In genomic region chr2:20048488-20049443, GRCh38 we compare ENCODE assay signal across 1 cellular context.
TF ChIP-seq lines count a peak whose summit lies in the region.

No MANE protein-coding gene starts in this region.

TF ChIP-seq in H1, 55 proteins besides CTCF, POLR2A, EP300 and RAD21:
- no peak for TF ChIP-seq RXRA (IDR thresholded peaks at IDR 0.05; ENCODE audit: insufficient read depth, low read depth, low read length)
- no peak for TF ChIP-seq TAF7 (optimal IDR thresholded peaks at IDR 0.05; ENCODE audit: borderline replicate concordance, low read depth, low read length)
- TF ChIP-seq RFX5 (IDR thresholded peaks at IDR 0.05; ENCODE audit: borderline replicate concordance, low read depth, low read length): no peak
- no peak for TF ChIP-seq GTF2F1 (IDR thresholded peaks at IDR 0.05; ENCODE audit: borderline replicate concordance, low read depth, low read length)
- no peak for TF ChIP-seq HDAC6 (IDR thresholded peaks at IDR 0.05; ENCODE audit: low read depth, low read length)
- TF ChIP-seq POU5F1 (IDR thresholded peaks at IDR 0.05; ENCODE audit: low read depth, low read length): no peak
- no peak for TF ChIP-seq YY1 (IDR thresholded peaks at IDR 0.05; ENCODE audit: low read depth, low read length)
- TF ChIP-seq SP4 (IDR thresholded peaks at IDR 0.05; ENCODE audit: low read length): no peak
- no peak for TF ChIP-seq SP2 (IDR thresholded peaks at IDR 0.05; ENCODE audit: low read length)
- no peak for TF ChIP-seq ASH2L (IDR thresholded peaks at IDR 0.05; ENCODE audit: low read length)
- no peak for TF ChIP-seq MAX (IDR thresholded peaks at IDR 0.05)
- no peak for TF ChIP-seq ATF2 (IDR thresholded peaks at IDR 0.05; ENCODE audit: low read length)
- no peak for TF ChIP-seq NANOG (IDR thresholded peaks at IDR 0.05; ENCODE audit: insufficient read depth, low read depth, low read length, poor library complexity, severe bottlenecking)
- no peak for TF ChIP-seq ATF3 (IDR thresholded peaks at IDR 0.05; ENCODE audit: insufficient read depth, low read depth, low read length)
- no peak for TF ChIP-seq BACH1 (IDR thresholded peaks at IDR 0.05; ENCODE audit: low read length)
- no peak for TF ChIP-seq HDAC2 (IDR thresholded peaks at IDR 0.05; ENCODE audit: borderline replicate concordance in 1 of 2, low read depth in 2 of 2, low read length in 2 of 2)
- no peak for TF ChIP-seq TBP (IDR thresholded peaks at IDR 0.05; ENCODE audit: low read depth, low read length)
- TF ChIP-seq JUN (IDR thresholded peaks at IDR 0.05; ENCODE audit: low read depth, low read length): no peak
- TF ChIP-seq NRF1 (IDR thresholded peaks at IDR 0.05; ENCODE audit: low read depth, low read length): no peak
